In the genomic region with DNA sequence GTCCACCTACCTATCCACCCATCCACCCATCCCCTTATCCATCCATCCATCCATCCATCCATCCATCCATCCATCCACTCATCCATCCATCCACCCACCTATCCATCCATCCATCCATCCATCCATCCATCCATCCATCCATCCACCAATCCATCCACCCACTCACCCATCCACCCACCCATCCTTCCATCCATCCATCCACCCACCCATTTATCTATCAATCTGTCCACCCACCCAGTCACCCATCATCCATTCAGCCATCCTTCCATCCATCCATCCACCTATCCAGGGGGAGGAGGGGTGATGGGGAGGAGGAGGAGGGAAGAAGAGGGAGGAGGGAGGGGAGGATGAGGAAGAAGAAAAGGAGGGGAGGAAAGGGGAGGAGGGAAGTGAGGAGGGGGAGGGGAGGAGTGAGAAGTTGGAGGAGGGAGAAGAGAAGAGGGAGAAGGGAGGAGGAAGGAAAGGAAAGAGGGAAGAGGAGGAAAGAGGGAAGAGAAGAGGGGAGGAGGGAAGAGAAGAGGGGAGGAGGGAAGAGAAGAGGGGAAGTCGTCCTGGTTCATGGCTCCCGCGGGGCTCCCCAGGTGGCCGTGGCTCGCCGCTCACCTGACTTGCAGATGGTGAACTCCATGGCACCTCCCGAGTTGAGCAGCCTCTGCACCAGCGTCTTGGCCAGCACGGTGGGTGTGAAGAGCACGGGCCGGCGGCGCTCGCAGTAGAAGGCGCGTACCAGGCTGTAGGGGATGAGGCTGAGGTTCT, we compare ENCODE assay signal across 25 cellular contexts.
"Had no signal": no experiment of that assay in that cellular context is flagged by ENCODE, and none has a peak within 500 bp of the region (broad histone marks: within the 10 kb centered on the region; RNA-seq: fewer than 3 reads in every experiment).

No MANE protein-coding gene starts in this region.

- H3K36me3 ChIP-seq: MG63, Peyer's patch, SJCRH30 had no signal

- ATAC-seq: Right ventricle myocardium inferior, SK-N-SH treated with all-trans-retinoic acid at 6 μM for 48 hours had no signal

- DNase-seq: Karpas-422, KG1, MG63, NCI-H1092, NCI-H1105 treated with DMSO at 0.1 percent for 48 hours, NCI-H1417 treated with DMSO at 0.1 percent for 48 hours, NCI-H146, NCI-H1694 treated with DMSO at 0.1 percent for 48 hours, NCI-H1930, NCI-H2081, NCI-H2107, NCI-H2171, NCI-H226, NCI-H446, NCI-H510A, NCI-H524 treated with DMSO at 0.1 percent for 48 hours, NCI-H69, NCI-H774, Peyer's patch, SHP77 treated with DMSO at 0.1 percent for 48 hours, SJCRH30 had no signal

- H3K27me3 ChIP-seq: Peyer's patch had no signal

- H3K4me3 ChIP-seq: MG63, PC-9, Peyer's patch, SJCRH30 had no signal

- H3K4me1 ChIP-seq: Peyer's patch, SJCRH30 had no signal

- H3K4me2 ChIP-seq: PC-9 had no signal

- H3K9me3 ChIP-seq: MG63, Peyer's patch, SJCRH30 had no signal

- H3K27ac ChIP-seq: HL-60, PC-9, Peyer's patch, SJCRH30 had no signal
